25 cellular contexts compared by ENCODE assay signal in genomic region chr11:111363985-111364384, GRCh38. TPM values are rescaled to one million over a fixed set of nuclear protein-coding genes. Genes with fewer than 3 reads are reported as not detected.
DNase-seq lines count a peak whose midpoint lies in the region; ATAC-seq and TF ChIP-seq lines count a peak whose summit lies in the region.
"Had no signal": no experiment of that assay in that cellular context is flagged by ENCODE, and none has a peak within 500 bp of the region (broad histone marks: within the 10 kb centered on the region; RNA-seq: fewer than 3 reads in every experiment).

No MANE protein-coding gene starts in this region.

- TF ChIP-seq CTCF in spleen (IDR thresholded peaks at IDR 0.05 in 8 of 11, conservative IDR thresholded peaks at IDR 0.05 in 3 of 11), result no peak

- H3K9me3 ChIP-seq in spleen, result no peaks in the 10 kb centered on the region
- H3K9me3 ChIP-seq: neutrophil had no signal

- no peaks in the 10 kb centered on the region for H3K27me3 ChIP-seq in spleen (replicated peaks in 1 of 7)
- H3K27me3 ChIP-seq: cardiac muscle cell, neutrophil had no signal

- H3K36me3 ChIP-seq in spleen, result peaks cover 0 to 20% (median 0%) of the 10 kb centered on the region in 6 donors
- H3K36me3 ChIP-seq: cardiac muscle cell, neutrophil had no signal

- peaks cover 0 to 94% (median 26%) of the 10 kb centered on the region in 6 donors for H3K4me1 ChIP-seq in spleen

- DNase-seq in NCI-H526 (lab: John Stamatoyannopoulos, UW), result peak; percentile 98
- no peak for DNase-seq in spleen
- no peak for DNase-seq in stimulated activated CD8-positive, alpha-beta memory T cell treated with anti-CD3 and anti-CD28 coated beads, Interleukin-4, amount 100 ng/mL, for 48 hours
- DNase-seq in NCI-H1694 treated with DMSO at 0.1 percent for 48 hours (lab: John Stamatoyannopoulos, UW), result no peak
- no peak for DNase-seq in OCI-M2 (lab: John Stamatoyannopoulos, UW; ENCODE audit: unreplicated experiment)
- DNase-seq: activated CD4-positive, alpha-beta T cell treated with anti-CD3 and anti-CD28 coated beads for 4 hours; activated naive CD4-positive, alpha-beta T cell treated with anti-CD3 and anti-CD28 coated beads for 36 hours; activated T-cell treated with anti-CD3 and anti-CD28 coated beads, Interleukin-2, amount 50 U/mL, for 48 hours; CD4-positive, alpha-beta memory T cell; GDM1; glutamatergic neuron; NCI-H1436 treated with DMSO at 0.1 percent for 48 hours; NCI-H2171; NCI-H524; OCI-M1; SHP77 treated with DMSO at 0.1 percent for 48 hours; stimulated activated naive CD4-positive, alpha-beta T cell treated with Interleukin-2 at 50 U/mL for 16 hours; T-helper 1 cell had no signal

- no peak for TF ChIP-seq POLR2A in spleen (IDR thresholded peaks at IDR 0.05)

- ATAC-seq in GM18511 (IDR thresholded peaks at IDR 0.05; ENCODE audit: unreplicated experiment) (peak; percentile 38), HG02642 (IDR thresholded peaks at IDR 0.05; ENCODE audit: poor library complexity, unreplicated experiment) (peak; percentile 22), HG03521 (IDR thresholded peaks at IDR 0.05; ENCODE audit: unreplicated experiment) (no peak)
- ATAC-seq: HCT116 had no signal

- H3K4me3 ChIP-seq in spleen, result peak overlapping the region in 1 of 8 donors; percentile 31
- H3K4me3 ChIP-seq: cardiac muscle cell, skin epidermis had no signal

- H3K27ac ChIP-seq in spleen, result peak overlapping the region in 5 of 8 donors; percentile 15 to 67 (median 33)
- H3K27ac ChIP-seq: cardiac muscle cell, neutrophil had no signal

- intact Hi-C loops in spleen (cut with DNase I; ENCODE audit: low total_unique reads), result loop anchor here (10.0 kb wide), 1 partner anchor 51 kb away; no protein-coding TSS in a partner anchor

RNA-seq across cellular contexts. Expression of gene POU2AF1, which starts 15.1 kb away (rescaled TPM):
- total RNA-seq in spleen, result 100 to 1,000 TPM in 4 of 7 donors, 10 to 100 TPM in 3; 89.1 to 280 (median 124) TPM
- 100 to 1,000 TPM in 1 of 3 donors, 10 to 100 TPM in 2; 60.1 to 108 (median 73.0) TPM for polyA plus RNA-seq in spleen
- total RNA-seq: cardiac muscle cell had no signal
- polyA plus RNA-seq: cardiac muscle cell had no signal

Comparison
In these comparisons a context has a peak if more than half of its experiments do, and no peak if none do; other contexts are left out.
1. DNase-seq: peak in NCI-H526 (2 of 2); none in spleen (single experiment), stimulated activated CD8-positive, alpha-beta memory T cell treated with anti-CD3 and anti-CD28 coated beads, Interleukin-4, amount 100 ng/mL, for 48 hours (single experiment), NCI-H1694 treated with DMSO at 0.1 percent for 48 hours (single experiment) and OCI-M2 (single experiment).